Comparison of ENCODE assay signal across 1 cellular context in the genomic region with DNA sequence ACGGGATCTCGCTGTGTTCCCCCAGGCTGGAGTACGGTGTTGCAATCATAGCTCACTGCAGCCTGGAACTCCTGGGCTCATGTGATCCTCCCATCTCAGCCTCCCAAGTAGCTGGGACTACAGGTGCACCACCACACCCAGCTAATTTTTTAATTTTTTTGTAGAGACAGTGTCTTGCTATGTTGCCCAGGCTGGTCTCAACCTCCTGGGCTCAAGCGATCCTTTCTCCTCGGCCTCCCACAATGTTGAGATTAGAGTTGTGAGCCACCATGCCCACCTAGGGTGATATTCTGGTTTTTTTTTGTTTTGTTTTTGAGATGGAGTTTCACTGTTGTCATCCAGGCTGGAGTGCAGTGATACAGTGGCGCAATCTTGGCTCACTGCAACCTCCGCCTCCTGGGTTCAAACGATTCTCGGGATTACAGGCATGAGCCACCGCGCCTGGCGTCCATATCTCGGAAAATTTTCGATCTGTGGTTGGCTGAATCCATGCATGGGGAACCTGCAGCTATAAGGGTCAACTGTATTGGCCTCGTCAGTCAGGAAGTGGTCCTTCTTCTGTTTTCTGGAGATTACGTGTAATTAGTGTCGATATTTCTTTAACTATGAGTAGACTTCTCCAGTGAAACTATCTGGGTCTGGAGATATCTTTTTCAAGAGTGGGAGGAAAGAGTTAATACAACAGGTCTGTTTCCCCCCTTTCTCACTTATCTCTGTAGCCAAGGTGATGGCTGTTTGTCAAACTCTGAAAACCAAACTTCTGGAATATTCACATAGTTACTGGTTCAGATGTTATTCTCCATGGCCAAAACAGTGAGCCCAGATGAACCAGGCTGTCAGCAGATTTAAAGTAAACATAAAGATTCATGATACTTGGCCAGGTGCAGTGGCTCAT.
TF ChIP-seq lines count a peak whose summit lies in the region.

No MANE protein-coding gene starts in this region.

TF ChIP-seq in K562, 482 proteins besides CTCF, POLR2A, EP300 and RAD21 (continued from another document and continues in another):
- TF ChIP-seq, protein P1, sequence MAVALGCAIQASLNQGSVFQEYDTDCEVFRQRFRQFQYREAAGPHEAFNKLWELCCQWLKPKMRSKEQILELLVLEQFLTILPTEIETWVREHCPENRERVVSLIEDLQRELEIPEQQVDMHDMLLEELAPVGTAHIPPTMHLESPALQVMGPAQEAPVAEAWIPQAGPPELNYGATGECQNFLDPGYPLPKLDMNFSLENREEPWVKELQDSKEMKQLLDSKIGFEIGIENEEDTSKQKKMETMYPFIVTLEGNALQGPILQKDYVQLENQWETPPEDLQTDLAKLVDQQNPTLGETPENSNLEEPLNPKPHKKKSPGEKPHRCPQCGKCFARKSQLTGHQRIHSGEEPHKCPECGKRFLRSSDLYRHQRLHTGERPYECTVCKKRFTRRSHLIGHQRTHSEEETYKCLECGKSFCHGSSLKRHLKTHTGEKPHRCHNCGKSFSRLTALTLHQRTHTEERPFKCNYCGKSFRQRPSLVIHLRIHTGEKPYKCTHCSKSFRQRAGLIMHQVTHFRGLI (CRISPR knock-in tag; IDR thresholded peaks at IDR 0.05) = no peak
- TF ChIP-seq, protein P2, sequence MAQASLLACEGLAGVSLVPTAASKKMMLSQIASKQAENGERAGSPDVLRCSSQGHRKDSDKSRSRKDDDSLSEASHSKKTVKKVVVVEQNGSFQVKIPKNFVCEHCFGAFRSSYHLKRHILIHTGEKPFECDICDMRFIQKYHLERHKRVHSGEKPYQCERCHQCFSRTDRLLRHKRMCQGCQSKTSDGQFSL (CRISPR knock-in tag; IDR thresholded peaks at IDR 0.05) = no peak
- TF ChIP-seq, protein P2 (tag; IDR thresholded peaks at IDR 0.05) = no peak
- TF ChIP-seq, protein P3, sequence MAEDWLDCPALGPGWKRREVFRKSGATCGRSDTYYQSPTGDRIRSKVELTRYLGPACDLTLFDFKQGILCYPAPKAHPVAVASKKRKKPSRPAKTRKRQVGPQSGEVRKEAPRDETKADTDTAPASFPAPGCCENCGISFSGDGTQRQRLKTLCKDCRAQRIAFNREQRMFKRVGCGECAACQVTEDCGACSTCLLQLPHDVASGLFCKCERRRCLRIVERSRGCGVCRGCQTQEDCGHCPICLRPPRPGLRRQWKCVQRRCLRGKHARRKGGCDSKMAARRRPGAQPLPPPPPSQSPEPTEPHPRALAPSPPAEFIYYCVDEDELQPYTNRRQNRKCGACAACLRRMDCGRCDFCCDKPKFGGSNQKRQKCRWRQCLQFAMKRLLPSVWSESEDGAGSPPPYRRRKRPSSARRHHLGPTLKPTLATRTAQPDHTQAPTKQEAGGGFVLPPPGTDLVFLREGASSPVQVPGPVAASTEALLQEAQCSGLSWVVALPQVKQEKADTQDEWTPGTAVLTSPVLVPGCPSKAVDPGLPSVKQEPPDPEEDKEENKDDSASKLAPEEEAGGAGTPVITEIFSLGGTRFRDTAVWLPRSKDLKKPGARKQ (CRISPR knock-in tag; IDR thresholded peaks at IDR 0.05) = no peak
- TF ChIP-seq, protein P4, sequence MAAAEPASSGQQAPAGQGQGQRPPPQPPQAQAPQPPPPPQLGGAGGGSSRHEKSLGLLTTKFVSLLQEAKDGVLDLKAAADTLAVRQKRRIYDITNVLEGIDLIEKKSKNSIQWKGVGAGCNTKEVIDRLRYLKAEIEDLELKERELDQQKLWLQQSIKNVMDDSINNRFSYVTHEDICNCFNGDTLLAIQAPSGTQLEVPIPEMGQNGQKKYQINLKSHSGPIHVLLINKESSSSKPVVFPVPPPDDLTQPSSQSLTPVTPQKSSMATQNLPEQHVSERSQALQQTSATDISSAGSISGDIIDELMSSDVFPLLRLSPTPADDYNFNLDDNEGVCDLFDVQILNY (CRISPR knock-in tag; IDR thresholded peaks at IDR 0.05) = no peak
- TF ChIP-seq CAMTA2 (CRISPR knock-in tag; conservative IDR thresholded peaks at IDR 0.05) = no peak
- TF ChIP-seq, protein P5, sequence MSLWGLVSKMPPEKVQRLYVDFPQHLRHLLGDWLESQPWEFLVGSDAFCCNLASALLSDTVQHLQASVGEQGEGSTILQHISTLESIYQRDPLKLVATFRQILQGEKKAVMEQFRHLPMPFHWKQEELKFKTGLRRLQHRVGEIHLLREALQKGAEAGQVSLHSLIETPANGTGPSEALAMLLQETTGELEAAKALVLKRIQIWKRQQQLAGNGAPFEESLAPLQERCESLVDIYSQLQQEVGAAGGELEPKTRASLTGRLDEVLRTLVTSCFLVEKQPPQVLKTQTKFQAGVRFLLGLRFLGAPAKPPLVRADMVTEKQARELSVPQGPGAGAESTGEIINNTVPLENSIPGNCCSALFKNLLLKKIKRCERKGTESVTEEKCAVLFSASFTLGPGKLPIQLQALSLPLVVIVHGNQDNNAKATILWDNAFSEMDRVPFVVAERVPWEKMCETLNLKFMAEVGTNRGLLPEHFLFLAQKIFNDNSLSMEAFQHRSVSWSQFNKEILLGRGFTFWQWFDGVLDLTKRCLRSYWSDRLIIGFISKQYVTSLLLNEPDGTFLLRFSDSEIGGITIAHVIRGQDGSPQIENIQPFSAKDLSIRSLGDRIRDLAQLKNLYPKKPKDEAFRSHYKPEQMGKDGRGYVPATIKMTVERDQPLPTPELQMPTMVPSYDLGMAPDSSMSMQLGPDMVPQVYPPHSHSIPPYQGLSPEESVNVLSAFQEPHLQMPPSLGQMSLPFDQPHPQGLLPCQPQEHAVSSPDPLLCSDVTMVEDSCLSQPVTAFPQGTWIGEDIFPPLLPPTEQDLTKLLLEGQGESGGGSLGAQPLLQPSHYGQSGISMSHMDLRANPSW (CRISPR knock-in tag; IDR thresholded peaks at IDR 0.05) = no peak
- TF ChIP-seq, protein P6, sequence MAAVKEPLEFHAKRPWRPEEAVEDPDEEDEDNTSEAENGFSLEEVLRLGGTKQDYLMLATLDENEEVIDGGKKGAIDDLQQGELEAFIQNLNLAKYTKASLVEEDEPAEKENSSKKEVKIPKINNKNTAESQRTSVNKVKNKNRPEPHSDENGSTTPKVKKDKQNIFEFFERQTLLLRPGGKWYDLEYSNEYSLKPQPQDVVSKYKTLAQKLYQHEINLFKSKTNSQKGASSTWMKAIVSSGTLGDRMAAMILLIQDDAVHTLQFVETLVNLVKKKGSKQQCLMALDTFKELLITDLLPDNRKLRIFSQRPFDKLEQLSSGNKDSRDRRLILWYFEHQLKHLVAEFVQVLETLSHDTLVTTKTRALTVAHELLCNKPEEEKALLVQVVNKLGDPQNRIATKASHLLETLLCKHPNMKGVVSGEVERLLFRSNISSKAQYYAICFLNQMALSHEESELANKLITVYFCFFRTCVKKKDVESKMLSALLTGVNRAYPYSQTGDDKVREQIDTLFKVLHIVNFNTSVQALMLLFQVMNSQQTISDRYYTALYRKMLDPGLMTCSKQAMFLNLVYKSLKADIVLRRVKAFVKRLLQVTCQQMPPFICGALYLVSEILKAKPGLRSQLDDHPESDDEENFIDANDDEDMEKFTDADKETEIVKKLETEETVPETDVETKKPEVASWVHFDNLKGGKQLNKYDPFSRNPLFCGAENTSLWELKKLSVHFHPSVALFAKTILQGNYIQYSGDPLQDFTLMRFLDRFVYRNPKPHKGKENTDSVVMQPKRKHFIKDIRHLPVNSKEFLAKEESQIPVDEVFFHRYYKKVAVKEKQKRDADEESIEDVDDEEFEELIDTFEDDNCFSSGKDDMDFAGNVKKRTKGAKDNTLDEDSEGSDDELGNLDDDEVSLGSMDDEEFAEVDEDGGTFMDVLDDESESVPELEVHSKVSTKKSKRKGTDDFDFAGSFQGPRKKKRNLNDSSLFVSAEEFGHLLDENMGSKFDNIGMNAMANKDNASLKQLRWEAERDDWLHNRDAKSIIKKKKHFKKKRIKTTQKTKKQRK (IDR thresholded peaks at IDR 0.05; ENCODE audit: borderline replicate concordance, low read depth, low read length) = no peak
- TF ChIP-seq, protein P7, sequence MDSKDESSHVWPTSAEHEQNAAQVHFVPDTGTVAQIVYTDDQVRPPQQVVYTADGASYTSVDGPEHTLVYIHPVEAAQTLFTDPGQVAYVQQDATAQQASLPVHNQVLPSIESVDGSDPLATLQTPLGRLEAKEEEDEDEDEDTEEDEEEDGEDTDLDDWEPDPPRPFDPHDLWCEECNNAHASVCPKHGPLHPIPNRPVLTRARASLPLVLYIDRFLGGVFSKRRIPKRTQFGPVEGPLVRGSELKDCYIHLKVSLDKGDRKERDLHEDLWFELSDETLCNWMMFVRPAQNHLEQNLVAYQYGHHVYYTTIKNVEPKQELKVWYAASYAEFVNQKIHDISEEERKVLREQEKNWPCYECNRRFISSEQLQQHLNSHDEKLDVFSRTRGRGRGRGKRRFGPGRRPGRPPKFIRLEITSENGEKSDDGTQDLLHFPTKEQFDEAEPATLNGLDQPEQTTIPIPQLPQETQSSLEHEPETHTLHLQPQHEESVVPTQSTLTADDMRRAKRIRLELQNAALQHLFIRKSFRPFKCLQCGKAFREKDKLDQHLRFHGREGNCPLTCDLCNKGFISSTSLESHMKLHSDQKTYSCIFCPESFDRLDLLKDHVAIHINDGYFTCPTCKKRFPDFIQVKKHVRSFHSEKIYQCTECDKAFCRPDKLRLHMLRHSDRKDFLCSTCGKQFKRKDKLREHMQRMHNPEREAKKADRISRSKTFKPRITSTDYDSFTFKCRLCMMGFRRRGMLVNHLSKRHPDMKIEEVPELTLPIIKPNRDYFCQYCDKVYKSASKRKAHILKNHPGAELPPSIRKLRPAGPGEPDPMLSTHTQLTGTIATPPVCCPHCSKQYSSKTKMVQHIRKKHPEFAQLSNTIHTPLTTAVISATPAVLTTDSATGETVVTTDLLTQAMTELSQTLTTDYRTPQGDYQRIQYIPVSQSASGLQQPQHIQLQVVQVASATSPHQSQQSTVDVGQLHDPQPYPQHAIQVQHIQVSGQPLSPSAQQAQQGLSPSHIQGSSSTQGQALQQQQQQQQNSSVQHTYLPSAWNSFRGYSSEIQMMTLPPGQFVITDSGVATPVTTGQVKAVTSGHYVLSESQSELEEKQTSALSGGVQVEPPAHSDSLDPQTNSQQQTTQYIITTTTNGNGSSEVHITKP (IDR thresholded peaks at IDR 0.05; ENCODE audit: partially characterized antibody) = no peak
- TF ChIP-seq XRCC3 (IDR thresholded peaks at IDR 0.05) = no peak
- TF ChIP-seq, protein P8, sequence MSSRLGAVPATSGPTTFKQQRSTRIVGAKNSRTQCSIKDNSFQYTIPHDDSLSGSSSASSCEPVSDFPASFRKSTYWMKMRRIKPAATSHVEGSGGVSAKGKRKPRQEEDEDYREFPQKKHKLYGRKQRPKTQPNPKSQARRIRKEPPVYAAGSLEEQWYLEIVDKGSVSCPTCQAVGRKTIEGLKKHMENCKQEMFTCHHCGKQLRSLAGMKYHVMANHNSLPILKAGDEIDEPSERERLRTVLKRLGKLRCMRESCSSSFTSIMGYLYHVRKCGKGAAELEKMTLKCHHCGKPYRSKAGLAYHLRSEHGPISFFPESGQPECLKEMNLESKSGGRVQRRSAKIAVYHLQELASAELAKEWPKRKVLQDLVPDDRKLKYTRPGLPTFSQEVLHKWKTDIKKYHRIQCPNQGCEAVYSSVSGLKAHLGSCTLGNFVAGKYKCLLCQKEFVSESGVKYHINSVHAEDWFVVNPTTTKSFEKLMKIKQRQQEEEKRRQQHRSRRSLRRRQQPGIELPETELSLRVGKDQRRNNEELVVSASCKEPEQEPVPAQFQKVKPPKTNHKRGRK (tag; IDR thresholded peaks at IDR 0.05) = no peak
- no peak for TF ChIP-seq MEF2A (IDR thresholded peaks at IDR 0.05; ENCODE audit: control insufficient read depth, low read depth, low read length)
- TF ChIP-seq, protein P9, sequence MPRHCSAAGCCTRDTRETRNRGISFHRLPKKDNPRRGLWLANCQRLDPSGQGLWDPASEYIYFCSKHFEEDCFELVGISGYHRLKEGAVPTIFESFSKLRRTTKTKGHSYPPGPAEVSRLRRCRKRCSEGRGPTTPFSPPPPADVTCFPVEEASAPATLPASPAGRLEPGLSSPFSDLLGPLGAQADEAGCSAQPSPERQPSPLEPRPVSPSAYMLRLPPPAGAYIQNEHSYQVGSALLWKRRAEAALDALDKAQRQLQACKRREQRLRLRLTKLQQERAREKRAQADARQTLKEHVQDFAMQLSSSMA (CRISPR knock-in tag; IDR thresholded peaks at IDR 0.05) = no peak
- no peak for TF ChIP-seq ZNF780A (CRISPR knock-in tag; IDR thresholded peaks at IDR 0.05)
- no peak for TF ChIP-seq ETV6 (IDR thresholded peaks at IDR 0.05; ENCODE audit: borderline replicate concordance in 1 of 2, low read depth in 2 of 2, low read length in 1 of 2)
- TF ChIP-seq ETV6 (CRISPR knock-in tag; IDR thresholded peaks at IDR 0.05; ENCODE audit: borderline replicate concordance) = no peak
- TF ChIP-seq KDM5B (IDR thresholded peaks at IDR 0.05; ENCODE audit: insufficient replicate concordance, low read depth, low read length) = no peak
- no peak for TF ChIP-seq ZNF3 (CRISPR knock-in tag; IDR thresholded peaks at IDR 0.05)
- TF ChIP-seq CBX1 (IDR thresholded peaks at IDR 0.05; ENCODE audit: low read depth) = no peak
- TF ChIP-seq, protein P10, sequence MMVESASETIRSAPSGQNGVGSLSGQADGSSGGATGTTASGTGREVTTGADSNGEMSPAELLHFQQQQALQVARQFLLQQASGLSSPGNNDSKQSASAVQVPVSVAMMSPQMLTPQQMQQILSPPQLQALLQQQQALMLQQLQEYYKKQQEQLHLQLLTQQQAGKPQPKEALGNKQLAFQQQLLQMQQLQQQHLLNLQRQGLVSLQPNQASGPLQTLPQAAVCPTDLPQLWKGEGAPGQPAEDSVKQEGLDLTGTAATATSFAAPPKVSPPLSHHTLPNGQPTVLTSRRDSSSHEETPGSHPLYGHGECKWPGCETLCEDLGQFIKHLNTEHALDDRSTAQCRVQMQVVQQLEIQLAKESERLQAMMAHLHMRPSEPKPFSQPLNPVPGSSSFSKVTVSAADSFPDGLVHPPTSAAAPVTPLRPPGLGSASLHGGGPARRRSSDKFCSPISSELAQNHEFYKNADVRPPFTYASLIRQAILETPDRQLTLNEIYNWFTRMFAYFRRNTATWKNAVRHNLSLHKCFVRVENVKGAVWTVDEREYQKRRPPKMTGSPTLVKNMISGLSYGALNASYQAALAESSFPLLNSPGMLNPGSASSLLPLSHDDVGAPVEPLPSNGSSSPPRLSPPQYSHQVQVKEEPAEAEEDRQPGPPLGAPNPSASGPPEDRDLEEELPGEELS (CRISPR knock-in tag; IDR thresholded peaks at IDR 0.05; ENCODE audit: borderline replicate concordance) = no peak
- TF ChIP-seq OTX1 (CRISPR knock-in tag; IDR thresholded peaks at IDR 0.05) = no peak
- TF ChIP-seq RBM17 (IDR thresholded peaks at IDR 0.05; ENCODE audit: borderline replicate concordance, low read depth, low read length) = no peak
- TF ChIP-seq HDAC3 (IDR thresholded peaks at IDR 0.05; ENCODE audit: borderline replicate concordance, partially characterized antibody) = peak; percentile 83
- TF ChIP-seq PML (IDR thresholded peaks at IDR 0.05; ENCODE audit: low read length) = peak; percentile 90
- TF ChIP-seq, protein P11, sequence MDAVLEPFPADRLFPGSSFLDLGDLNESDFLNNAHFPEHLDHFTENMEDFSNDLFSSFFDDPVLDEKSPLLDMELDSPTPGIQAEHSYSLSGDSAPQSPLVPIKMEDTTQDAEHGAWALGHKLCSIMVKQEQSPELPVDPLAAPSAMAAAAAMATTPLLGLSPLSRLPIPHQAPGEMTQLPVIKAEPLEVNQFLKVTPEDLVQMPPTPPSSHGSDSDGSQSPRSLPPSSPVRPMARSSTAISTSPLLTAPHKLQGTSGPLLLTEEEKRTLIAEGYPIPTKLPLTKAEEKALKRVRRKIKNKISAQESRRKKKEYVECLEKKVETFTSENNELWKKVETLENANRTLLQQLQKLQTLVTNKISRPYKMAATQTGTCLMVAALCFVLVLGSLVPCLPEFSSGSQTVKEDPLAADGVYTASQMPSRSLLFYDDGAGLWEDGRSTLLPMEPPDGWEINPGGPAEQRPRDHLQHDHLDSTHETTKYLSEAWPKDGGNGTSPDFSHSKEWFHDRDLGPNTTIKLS (IDR thresholded peaks at IDR 0.05; ENCODE audit: borderline replicate concordance, low read depth) = no peak
